ENCODE assay signal across 23 cellular contexts in the genomic region with DNA sequence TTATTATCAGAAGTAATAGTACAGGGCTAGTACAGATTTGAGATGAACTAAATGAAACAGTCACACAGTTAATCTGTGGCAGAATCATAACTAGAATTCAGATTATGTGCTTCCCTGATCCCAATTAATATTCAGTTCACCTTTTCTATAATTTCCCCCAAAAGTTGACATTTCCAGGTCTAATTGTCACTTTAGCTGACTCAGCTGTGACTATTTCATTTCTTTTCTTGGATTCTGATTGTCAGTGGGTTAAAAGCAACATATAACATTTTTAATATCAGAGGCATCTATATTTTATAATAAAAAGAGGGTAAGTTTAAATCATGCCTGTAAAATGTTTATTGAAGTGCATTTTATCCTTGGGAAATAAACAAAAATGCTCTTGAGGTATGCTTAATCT. TPM values are rescaled to one million over a fixed set of nuclear protein-coding genes. Genes with fewer than 3 reads are reported as not detected.
"Had no signal": no experiment of that assay in that cellular context is flagged by ENCODE, and none has a peak within 500 bp of the region (broad histone marks: within the 10 kb centered on the region; RNA-seq: fewer than 3 reads in every experiment).

No MANE protein-coding gene starts in this region.

- DNase-seq: dermis blood vessel endothelial cell; dorsolateral prefrontal cortex; effector CD4-positive, alpha-beta T cell; effector memory CD4-positive, alpha-beta T cell; foreskin keratinocyte; heart left ventricle; hypothalamus; immature natural killer cell; left cardiac atrium; left lung; left ventricle myocardium superior; lower lobe of right lung; mesenchymal stem cell; mucosa of descending colon had no signal

- ATAC-seq: foreskin keratinocyte, gastroesophageal sphincter, heart left ventricle, left cardiac atrium, left lung, left ventricle myocardium superior, lower lobe of right lung, mucosa of descending colon had no signal

- H2AFZ ChIP-seq: hepatocyte had no signal

- H3K9me3 Mint-ChIP-seq: mesothelial cell of epicardium had no signal

- H3K4me2 ChIP-seq: hepatocyte had no signal

- H3K4me1 Mint-ChIP-seq: immature natural killer cell, mesothelial cell of epicardium had no signal

- H3K9me3 ChIP-seq: esophagus muscularis mucosa, gastroesophageal sphincter, heart left ventricle, left lung, lower lobe of right lung, mucosa of descending colon had no signal

- H3K4me1 ChIP-seq: esophagus muscularis mucosa, foreskin keratinocyte, gastroesophageal sphincter, left lung, lower lobe of right lung had no signal

- H3K27ac ChIP-seq: coronary artery, dorsolateral prefrontal cortex, esophagus muscularis mucosa, foreskin keratinocyte, gastroesophageal sphincter, heart left ventricle, hepatocyte, left lung, lower lobe of right lung had no signal

- H3K4me3 Mint-ChIP-seq: immature natural killer cell, mesothelial cell of epicardium had no signal

- H3K27me3 ChIP-seq: esophagus muscularis mucosa, foreskin keratinocyte, gastroesophageal sphincter, heart left ventricle, hepatocyte, left lung had no signal

- H3K36me3 Mint-ChIP-seq: immature natural killer cell had no signal

- H3K4me3 ChIP-seq: coronary artery, dorsolateral prefrontal cortex, esophagus muscularis mucosa, gastroesophageal sphincter, heart left ventricle, hepatocyte, left lung, lower lobe of right lung, mucosa of descending colon had no signal

- FAIRE-seq: colon, endothelial cell of umbilical vein, frontal cortex, keratinocyte had no signal

- H3K36me3 ChIP-seq: esophagus muscularis mucosa, gastroesophageal sphincter, heart left ventricle, left lung, lower lobe of right lung had no signal

- H3K27ac Mint-ChIP-seq: immature natural killer cell, mesothelial cell of epicardium had no signal

RNA-seq across cellular contexts. Expression of gene SOX6, which starts 28.8 kb away (rescaled TPM):
- polyA plus RNA-seq: immature natural killer cell had no signal
